8 cellular contexts compared by ENCODE assay signal in genomic region chr2:216015722-216016464, GRCh38. TPM values are rescaled to one million over a fixed set of nuclear protein-coding genes. Genes with fewer than 3 reads are reported as not detected.
DNase-seq lines count a peak whose midpoint lies in the region; ATAC-seq and TF ChIP-seq lines count a peak whose summit lies in the region.

No MANE protein-coding gene starts in this region.

- H3K9me3 Mint-ChIP-seq in activated CD4-positive, alpha-beta T cell treated with anti-CD3 and anti-CD28 coated beads for 36 hours (ENCODE audit: low read depth), result peaks cover 3% of the 10 kb centered on the region
- no peaks in the 10 kb centered on the region for H3K9me3 Mint-ChIP-seq in H9

- H3K56ac ChIP-seq in H9 (ENCODE audit: insufficient read length, low read depth, low read length), result no peak overlapping the region

- peak overlapping the region; percentile 15 for H3K4me3 Mint-ChIP-seq in activated CD4-positive, alpha-beta T cell treated with anti-CD3 and anti-CD28 coated beads for 36 hours
- H3K4me3 Mint-ChIP-seq in H9, result no peak overlapping the region

- H3K79me2 ChIP-seq in H9 (ENCODE audit: insufficient read depth, low read length), result peaks cover 12% of the 10 kb centered on the region; the same call in 1 of the 2 replicates

- peaks cover 6% of the 10 kb centered on the region for H3K23me2 ChIP-seq in H9 (ENCODE audit: insufficient read length, low read depth, low read length, poor library complexity, severe bottlenecking)

- no CpG with 5 or more reads among the region's 5 CpGs for WGBS in H9 (ENCODE audit: extremely low coverage, insufficient read length, low lambda C conversion rate)

- H4K5ac ChIP-seq in H9 (ENCODE audit: insufficient read length, low read depth, low read length), result no peak overlapping the region

- no peak overlapping the region for H3K23ac ChIP-seq in H9 (ENCODE audit: insufficient read length, low read depth, low read length)

- H3T11ph ChIP-seq in H9 (ENCODE audit: low read length), result no peak overlapping the region

- H2BK15ac ChIP-seq in H9 (ENCODE audit: low read depth, low read length), result no peak overlapping the region

- no peak overlapping the region for H2AK5ac ChIP-seq in H9 (ENCODE audit: insufficient read length, low read length)

- CTCF ChIA-PET in activated CD4-positive, alpha-beta T cell treated with anti-CD3 and anti-CD28 coated beads for 36 hours (lab: Charles Lee), result interaction anchor here (0.6 to 4.8 kb wide), 16 partner anchors 8 to 641 kb away, joined by 3 to 52 read pairs (median 4); no protein-coding TSS in a partner anchor

- peak; percentile 77 for DNase-seq in activated CD4-positive, alpha-beta T cell treated with anti-CD3 and anti-CD28 coated beads for 36 hours
- DNase-seq in activated CD4-positive, alpha-beta T cell treated with anti-CD3 and anti-CD28 coated beads for 1 hour, result no peak
- peak in 2 of 3 donors; percentile 49 to 65 for DNase-seq in Peyer's patch
- DNase-seq in effector CD4-positive, alpha-beta T cell, result peak; percentile 22
- DNase-seq in colonic mucosa, result no peak
- DNase-seq in NCI-H128 (lab: John Stamatoyannopoulos, UW; ENCODE audit: unreplicated experiment), result no peak
- no peak for DNase-seq in H9

- H3K4me1 Mint-ChIP-seq in activated CD4-positive, alpha-beta T cell treated with anti-CD3 and anti-CD28 coated beads for 36 hours, result peaks cover 59% of the 10 kb centered on the region
- H3K4me1 Mint-ChIP-seq in H9, result peaks cover 13 to 18% of the 10 kb centered on the region in 2 experiments

- H3K27me3 ChIP-seq in Peyer's patch, result no peaks in the 10 kb centered on the region
- H3K27me3 ChIP-seq in colonic mucosa, result no peaks in the 10 kb centered on the region
- H3K27me3 ChIP-seq in H9 (ENCODE audit: insufficient read depth, low read length), result no peaks in the 10 kb centered on the region

- no peaks in the 10 kb centered on the region for H3K9me3 ChIP-seq in Peyer's patch
- H3K9me3 ChIP-seq in colonic mucosa, result no peaks in the 10 kb centered on the region
- H3K9me3 ChIP-seq in H9 (ENCODE audit: control insufficient read depth, low read depth, low read length), result no peaks in the 10 kb centered on the region

- H3K18ac ChIP-seq in H9 (ENCODE audit: insufficient read length, low read depth, low read length), result no peak overlapping the region

- no peak overlapping the region for H3K14ac ChIP-seq in H9 (ENCODE audit: insufficient read depth, low read length)

- no peak overlapping the region for H3K4me2 ChIP-seq in H9 (ENCODE audit: insufficient read depth, insufficient read length, low read length)

- no peak overlapping the region for H3K4ac ChIP-seq in H9 (ENCODE audit: low read depth, low read length)

- no peaks in the 10 kb centered on the region for H4K20me1 ChIP-seq in H9 (ENCODE audit: control insufficient read depth, insufficient read depth, insufficient read length)

- H3K4me1 ChIP-seq in Peyer's patch, result no peaks in the 10 kb centered on the region
- H3K4me1 ChIP-seq in colonic mucosa, result no peaks in the 10 kb centered on the region
- no peaks in the 10 kb centered on the region for H3K4me1 ChIP-seq in H9 (ENCODE audit: insufficient read depth, low read length)

- no peak overlapping the region for H2BK20ac ChIP-seq in H9 (ENCODE audit: low read depth, low read length, poor library complexity, severe bottlenecking)

- no peak overlapping the region for H2AFZ ChIP-seq in H9 (ENCODE audit: low read length)

- peak overlapping the region; percentile 82 for H3K27ac Mint-ChIP-seq in activated CD4-positive, alpha-beta T cell treated with anti-CD3 and anti-CD28 coated beads for 36 hours
- H3K27ac Mint-ChIP-seq in H9, result no peak overlapping the region

- POLR2A ChIA-PET in activated CD4-positive, alpha-beta T cell treated with anti-CD3 and anti-CD28 coated beads for 36 hours (lab: Charles Lee), result interaction anchor here (0.6 to 1.1 kb wide), 3 partner anchors 10 to 333 kb away, joined by 3 to 6 read pairs (median 4); no protein-coding TSS in a partner anchor

- H2BK5ac ChIP-seq in H9 (ENCODE audit: insufficient read length, low read length), result no peak overlapping the region

- H3K4me3 ChIP-seq in Peyer's patch (no peak overlapping the region), colonic mucosa (no peak overlapping the region)

- H3K27me3 Mint-ChIP-seq in activated CD4-positive, alpha-beta T cell treated with anti-CD3 and anti-CD28 coated beads for 36 hours, result no peaks in the 10 kb centered on the region
- no peaks in the 10 kb centered on the region for H3K27me3 Mint-ChIP-seq in H9 (ENCODE audit: low read depth)

- H4K8ac ChIP-seq in H9 (replicated peaks; ENCODE audit: insufficient read length, low read depth, low read length), result no peak overlapping the region

- no peaks in the 10 kb centered on the region for H3K36me3 ChIP-seq in Peyer's patch
- H3K36me3 ChIP-seq in colonic mucosa, result no peaks in the 10 kb centered on the region

- H3K27ac ChIP-seq in Peyer's patch (peak overlapping the region in 1 of 4 donors; percentile 35), colonic mucosa (no peak overlapping the region), H9 (ENCODE audit: insufficient read length, low read depth, low read length) (no peak overlapping the region)

- no peak for TF ChIP-seq POLR2A in Peyer's patch (IDR thresholded peaks at IDR 0.05)

- no peaks in the 10 kb centered on the region for H3K79me1 ChIP-seq in H9 (ENCODE audit: insufficient read depth, low read depth, low read length, poor library complexity, severe bottlenecking)

- H4K91ac ChIP-seq in H9 (ENCODE audit: insufficient read length, low read depth, low read length), result no peak overlapping the region

- peaks cover 5% of the 10 kb centered on the region for H3K36me3 Mint-ChIP-seq in activated CD4-positive, alpha-beta T cell treated with anti-CD3 and anti-CD28 coated beads for 36 hours (ENCODE audit: low read depth)
- H3K36me3 Mint-ChIP-seq in H9 (ENCODE audit: insufficient read depth in 1 of 3, low read depth in 3 of 3), result peaks cover 2 to 5% (median 2%) of the 10 kb centered on the region in 3 experiments; a peak in 5 of 7 replicates

- intact Hi-C loops in activated CD4-positive, alpha-beta T cell treated with anti-CD3 and anti-CD28 coated beads for 36 hours (cut with DNase I, micrococcal nuclease), result loop anchor here (1.0 to 10.0 kb wide), 6 partner anchors 16 to 1211 kb away; partner anchors contain the start of genes ATIC (in 2 of the 2) and BARD1 (in 1 of the 2)
- intact Hi-C loops in colonic mucosa (cut with DNase I), result no loop called here

- H3K9ac ChIP-seq in colonic mucosa (ENCODE audit: low read depth in 2 of 2, low read length in 2 of 2), result no peak overlapping the region
- no peak overlapping the region for H3K9ac ChIP-seq in H9 (ENCODE audit: extremely low read depth, insufficient read length, low read length)

- ATAC-seq in activated CD4-positive, alpha-beta T cell treated with anti-CD3 and anti-CD28 coated beads for 36 hours, result peak; percentile 87
- peak; percentile 72 for ATAC-seq in HG03039 (IDR thresholded peaks at IDR 0.05; ENCODE audit: unreplicated experiment)

- TF ChIP-seq CTCF in Peyer's patch (IDR thresholded peaks at IDR 0.05) (no peak), colonic mucosa (IDR thresholded peaks at IDR 0.05) (no peak), H9 (conservative IDR thresholded peaks at IDR 0.05) (no peak)

- H2BK120ac ChIP-seq in H9 (ENCODE audit: low read depth, low read length, poor library complexity, severe bottlenecking), result no peak overlapping the region

- no peak overlapping the region for H2BK12ac ChIP-seq in H9 (ENCODE audit: insufficient read length, low read depth, low read length)

RNA-seq across cellular contexts. Expression of gene MREG, which starts 2.5 kb away (rescaled TPM):
- total RNA-seq in activated CD4-positive, alpha-beta T cell treated with anti-CD3 and anti-CD28 coated beads for 36 hours, result 1 to 10 TPM; 9.1 to 9.8 TPM
- total RNA-seq in Peyer's patch, result 10 to 100 TPM in 1 of 4 donors, 1 to 10 TPM in 3; 6.2 to 10.7 (median 7.2) TPM
- total RNA-seq in colonic mucosa, result 1 to 10 TPM; 8.5 to 9.4 TPM
- 21.0 and 21.8 TPM in 2 replicates for total RNA-seq in H9 (2021)

Comparison
In these comparisons a context has a peak if more than half of its experiments do, and no peak if none do; other contexts are left out.
1. DNase-seq: peak in activated CD4-positive, alpha-beta T cell treated with anti-CD3 and anti-CD28 coated beads for 36 hours (single experiment), Peyer's patch (2 of 3) and effector CD4-positive, alpha-beta T cell (single experiment); none in activated CD4-positive, alpha-beta T cell treated with anti-CD3 and anti-CD28 coated beads for 1 hour (single experiment), colonic mucosa (single experiment), NCI-H128 (single experiment) and H9 (single experiment).